10 cellular contexts compared by ENCODE assay signal in genomic region chr11:3165916-3166267, GRCh38.
DNase-seq lines count a peak whose midpoint lies in the region; ATAC-seq and TF ChIP-seq lines count a peak whose summit lies in the region.
"Had no signal": no experiment of that assay in that cellular context is flagged by ENCODE, and none has a peak within 500 bp of the region (broad histone marks: within the 10 kb centered on the region; RNA-seq: fewer than 3 reads in every experiment).

No MANE protein-coding gene starts in this region.

- H3K9ac ChIP-seq in iPS-15b (ENCODE audit: low read depth, low read length) = no peak overlapping the region

- no peaks in the 10 kb centered on the region for H3K9me3 ChIP-seq in iPS-15b (ENCODE audit: control insufficient read depth, insufficient read depth, low read length)
- H3K9me3 ChIP-seq: thyroid gland had no signal

- H3K36me3 ChIP-seq in iPS-15b (ENCODE audit: control insufficient read depth, insufficient read depth, low read length) = no peaks in the 10 kb centered on the region
- H3K36me3 ChIP-seq: thyroid gland had no signal

- no peaks in the 10 kb centered on the region for H3K9me3 Mint-ChIP-seq in activated T-cell treated with anti-CD3 and anti-CD28 coated beads, Interleukin-2, amount 50 U/mL, for 24 hours
- H3K9me3 Mint-ChIP-seq in stimulated activated naive CD8-positive, alpha-beta T cell treated with anti-CD3 and anti-CD28 coated beads, Interleukin-15, amount 100 ng/mL, for 72 hours = no peaks in the 10 kb centered on the region

- H3K4me3 ChIP-seq in iPS-15b (ENCODE audit: low read depth, low read length) = peak overlapping the region; percentile 39

- peaks cover 15% of the 10 kb centered on the region for H3K27me3 ChIP-seq in iPS-15b (ENCODE audit: control insufficient read depth, insufficient read depth, low read length)
- H3K27me3 ChIP-seq: thyroid gland had no signal

- H3K4me1 ChIP-seq in iPS-15b (ENCODE audit: control insufficient read depth, insufficient read depth, low read length) = peaks cover 4% of the 10 kb centered on the region
- H3K4me1 ChIP-seq: foreskin keratinocyte had no signal

- peaks cover 35% of the 10 kb centered on the region for H3K4me1 Mint-ChIP-seq in activated T-cell treated with anti-CD3 and anti-CD28 coated beads, Interleukin-2, amount 50 U/mL, for 24 hours (ENCODE audit: low read depth)
- H3K4me1 Mint-ChIP-seq in stimulated activated naive CD8-positive, alpha-beta T cell treated with anti-CD3 and anti-CD28 coated beads, Interleukin-15, amount 100 ng/mL, for 72 hours = peaks cover 65% of the 10 kb centered on the region

- H3K27ac ChIP-seq in VCaP = peak overlapping the region; percentile 72; the same call in 1 of the 2 replicates
- H3K27ac ChIP-seq: foreskin keratinocyte had no signal

- no peak for DNase-seq in activated T-cell treated with anti-CD3 and anti-CD28 coated beads, Interleukin-2, amount 50 U/mL, for 24 hours
- DNase-seq in activated T-cell treated with anti-CD3 and anti-CD28 coated beads, Interleukin-2, amount 50 U/mL, for 1 hour = no peak
- DNase-seq in stimulated activated naive CD8-positive, alpha-beta T cell treated with anti-CD3 and anti-CD28 coated beads, Interleukin-15, amount 100 ng/mL, for 72 hours = no peak
- DNase-seq in HEK293T (ENCODE audit: extremely low spot score) = no peak
- DNase-seq in activated CD4-positive, CD25-positive, alpha-beta regulatory T cell treated with anti-CD3 and anti-CD28 coated beads, Interleukin-2, amount 50 U/mL, for 72 hours = no peak
- DNase-seq in NCI-H1048 (lab: John Stamatoyannopoulos, UW) = no peak
- DNase-seq: foreskin keratinocyte had no signal

- H3K27ac Mint-ChIP-seq in activated T-cell treated with anti-CD3 and anti-CD28 coated beads, Interleukin-2, amount 50 U/mL, for 24 hours = no peak overlapping the region
- peak overlapping the region in 1 of 2 donors; percentile 56 for H3K27ac Mint-ChIP-seq in stimulated activated naive CD8-positive, alpha-beta T cell treated with anti-CD3 and anti-CD28 coated beads, Interleukin-15, amount 100 ng/mL, for 72 hours

- H3K36me3 Mint-ChIP-seq in activated T-cell treated with anti-CD3 and anti-CD28 coated beads, Interleukin-2, amount 50 U/mL, for 24 hours (ENCODE audit: low read depth) = no peaks in the 10 kb centered on the region

- TF ChIP-seq CTCF in VCaP (conservative IDR thresholded peaks at IDR 0.05) = no peak

- POLR2A ChIA-PET in HEK293T (lab: Yijun Ruan, JAX) = no interaction called here

- peaks cover 74% of the 10 kb centered on the region for H3K27me3 Mint-ChIP-seq in activated T-cell treated with anti-CD3 and anti-CD28 coated beads, Interleukin-2, amount 50 U/mL, for 24 hours
- H3K27me3 Mint-ChIP-seq in stimulated activated naive CD8-positive, alpha-beta T cell treated with anti-CD3 and anti-CD28 coated beads, Interleukin-15, amount 100 ng/mL, for 72 hours = peaks cover 24% of the 10 kb centered on the region

- ATAC-seq in stimulated activated naive CD8-positive, alpha-beta T cell treated with anti-CD3 and anti-CD28 coated beads, Interleukin-15, amount 100 ng/mL, for 72 hours = no peak

- CTCF ChIA-PET in HEK293T (lab: Yijun Ruan, JAX) = no interaction called here

- H3K4me3 Mint-ChIP-seq in activated T-cell treated with anti-CD3 and anti-CD28 coated beads, Interleukin-2, amount 50 U/mL, for 24 hours = peak overlapping the region; percentile 68
- H3K4me3 Mint-ChIP-seq in stimulated activated naive CD8-positive, alpha-beta T cell treated with anti-CD3 and anti-CD28 coated beads, Interleukin-15, amount 100 ng/mL, for 72 hours = peak overlapping the region; percentile 61 to 62

TF ChIP-seq in HEK293T, 16 proteins besides CTCF, POLR2A, EP300 and RAD21:
- TF ChIP-seq BHLHE40 (IDR thresholded peaks at IDR 0.05; ENCODE audit: borderline replicate concordance) = no peak
- no peak for TF ChIP-seq LEF1 (IDR thresholded peaks at IDR 0.05; ENCODE audit: borderline replicate concordance)
- no peak for TF ChIP-seq SP1 (IDR thresholded peaks at IDR 0.05)
- TF ChIP-seq HDGF (IDR thresholded peaks at IDR 0.05; ENCODE audit: borderline replicate concordance) = no peak
- TF ChIP-seq L3MBTL2 (conservative IDR thresholded peaks at IDR 0.05) = no peak
